1 cellular context compared by ENCODE assay signal in the genomic region with DNA sequence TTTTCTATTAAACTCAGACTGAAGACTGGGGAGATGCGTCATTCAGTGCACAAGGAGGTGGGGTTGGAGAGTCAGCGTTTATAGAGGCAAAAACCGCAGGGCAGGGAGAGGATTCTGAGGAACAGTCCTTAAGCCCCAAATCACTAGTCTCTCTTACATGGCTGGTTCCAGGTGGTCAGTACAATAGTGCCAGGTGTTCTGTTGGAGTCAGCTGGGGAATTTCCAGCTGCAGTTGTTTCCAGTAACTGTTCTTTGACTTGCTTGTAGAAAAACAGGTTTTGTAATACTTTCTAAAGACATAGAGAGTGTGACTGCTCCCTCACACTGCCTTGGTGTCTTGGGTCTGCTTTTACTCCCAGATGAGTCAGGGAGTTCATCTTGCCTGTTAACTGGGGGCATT.
TF ChIP-seq lines count a peak whose summit lies in the region.

No MANE protein-coding gene starts in this region.

TF ChIP-seq in GM12878, 131 proteins besides CTCF, POLR2A, EP300 and RAD21 (continues in another document):
- TF ChIP-seq STAT1 (conservative IDR thresholded peaks at IDR 0.05): no peak
- no peak for TF ChIP-seq TAF1 (IDR thresholded peaks at IDR 0.05; ENCODE audit: borderline replicate concordance, low read depth, low read length)
- peak; percentile 47 for TF ChIP-seq IKZF1 (conservative IDR thresholded peaks at IDR 0.05)
- no peak for TF ChIP-seq ESRRA (IDR thresholded peaks at IDR 0.05; ENCODE audit: low read length)
- no peak for TF ChIP-seq USF2 (IDR thresholded peaks at IDR 0.05; ENCODE audit: borderline replicate concordance, low read depth, low read length)
- TF ChIP-seq BMI1 (IDR thresholded peaks at IDR 0.05; ENCODE audit: borderline replicate concordance): no peak
- TF ChIP-seq NRF1 (conservative IDR thresholded peaks at IDR 0.05; ENCODE audit: low read depth, low read length): no peak
- TF ChIP-seq CHD2 (IDR thresholded peaks at IDR 0.05; ENCODE audit: borderline replicate concordance, low read depth, low read length): no peak
- TF ChIP-seq USF1 (IDR thresholded peaks at IDR 0.05; ENCODE audit: borderline replicate concordance, extremely low read length, insufficient read depth, low read depth, low read length): no peak
- no peak for TF ChIP-seq E4F1 (IDR thresholded peaks at IDR 0.05; ENCODE audit: borderline replicate concordance, partially characterized antibody)
- TF ChIP-seq ZSCAN29 (IDR thresholded peaks at IDR 0.05): no peak
- TF ChIP-seq ETV6 (conservative IDR thresholded peaks at IDR 0.05 in 1 of 2, IDR thresholded peaks at IDR 0.05 in 1 of 2; ENCODE audit: borderline replicate concordance in 1 of 2, low read depth in 1 of 2): no peak
- TF ChIP-seq CUX1 (IDR thresholded peaks at IDR 0.05; ENCODE audit: insufficient replicate concordance, low read depth, low read length): no peak
- TF ChIP-seq CHD1 (IDR thresholded peaks at IDR 0.05; ENCODE audit: low read depth, low read length): no peak
- no peak for TF ChIP-seq POLR2AphosphoS5 (IDR thresholded peaks at IDR 0.05; ENCODE audit: low read length)
- TF ChIP-seq NR2C1 (IDR thresholded peaks at IDR 0.05): no peak
- no peak for TF ChIP-seq BACH1 (IDR thresholded peaks at IDR 0.05; ENCODE audit: borderline replicate concordance)
- TF ChIP-seq IRF5 (IDR thresholded peaks at IDR 0.05; ENCODE audit: borderline replicate concordance): no peak
- no peak for TF ChIP-seq RB1 (IDR thresholded peaks at IDR 0.05; ENCODE audit: borderline replicate concordance)
- TF ChIP-seq NFYA (IDR thresholded peaks at IDR 0.05; ENCODE audit: borderline replicate concordance, low read depth, low read length): no peak
- TF ChIP-seq TCF12 (IDR thresholded peaks at IDR 0.05; ENCODE audit: low read depth, low read length): peak; percentile 94
- TF ChIP-seq EGR1 (IDR thresholded peaks at IDR 0.05; ENCODE audit: borderline replicate concordance in 1 of 2, low read depth in 2 of 2, low read length in 2 of 2): no peak
- no peak for TF ChIP-seq NR2F1 (conservative IDR thresholded peaks at IDR 0.05)
- TF ChIP-seq TBL1XR1 (IDR thresholded peaks at IDR 0.05; ENCODE audit: low read depth, low read length): no peak
- no peak for TF ChIP-seq ZBTB11 (CRISPR knock-in tag; IDR thresholded peaks at IDR 0.05)
- TF ChIP-seq RCOR1 (conservative IDR thresholded peaks at IDR 0.05; ENCODE audit: low read depth, low read length): no peak
- TF ChIP-seq, protein P1, sequence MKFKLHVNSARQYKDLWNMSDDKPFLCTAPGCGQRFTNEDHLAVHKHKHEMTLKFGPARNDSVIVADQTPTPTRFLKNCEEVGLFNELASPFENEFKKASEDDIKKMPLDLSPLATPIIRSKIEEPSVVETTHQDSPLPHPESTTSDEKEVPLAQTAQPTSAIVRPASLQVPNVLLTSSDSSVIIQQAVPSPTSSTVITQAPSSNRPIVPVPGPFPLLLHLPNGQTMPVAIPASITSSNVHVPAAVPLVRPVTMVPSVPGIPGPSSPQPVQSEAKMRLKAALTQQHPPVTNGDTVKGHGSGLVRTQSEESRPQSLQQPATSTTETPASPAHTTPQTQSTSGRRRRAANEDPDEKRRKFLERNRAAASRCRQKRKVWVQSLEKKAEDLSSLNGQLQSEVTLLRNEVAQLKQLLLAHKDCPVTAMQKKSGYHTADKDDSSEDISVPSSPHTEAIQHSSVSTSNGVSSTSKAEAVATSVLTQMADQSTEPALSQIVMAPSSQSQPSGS (IDR thresholded peaks at IDR 0.05; ENCODE audit: low read length): no peak
- TF ChIP-seq, protein P2, sequence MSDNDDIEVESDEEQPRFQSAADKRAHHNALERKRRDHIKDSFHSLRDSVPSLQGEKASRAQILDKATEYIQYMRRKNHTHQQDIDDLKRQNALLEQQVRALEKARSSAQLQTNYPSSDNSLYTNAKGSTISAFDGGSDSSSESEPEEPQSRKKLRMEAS (IDR thresholded peaks at IDR 0.05; ENCODE audit: low read depth, low read length): no peak
- TF ChIP-seq BRCA1 (IDR thresholded peaks at IDR 0.05; ENCODE audit: low read depth, low read length): no peak
- TF ChIP-seq MEF2B (IDR thresholded peaks at IDR 0.05; ENCODE audit: partially characterized antibody, poor library complexity, severe bottlenecking): no peak
- TF ChIP-seq, protein P3, sequence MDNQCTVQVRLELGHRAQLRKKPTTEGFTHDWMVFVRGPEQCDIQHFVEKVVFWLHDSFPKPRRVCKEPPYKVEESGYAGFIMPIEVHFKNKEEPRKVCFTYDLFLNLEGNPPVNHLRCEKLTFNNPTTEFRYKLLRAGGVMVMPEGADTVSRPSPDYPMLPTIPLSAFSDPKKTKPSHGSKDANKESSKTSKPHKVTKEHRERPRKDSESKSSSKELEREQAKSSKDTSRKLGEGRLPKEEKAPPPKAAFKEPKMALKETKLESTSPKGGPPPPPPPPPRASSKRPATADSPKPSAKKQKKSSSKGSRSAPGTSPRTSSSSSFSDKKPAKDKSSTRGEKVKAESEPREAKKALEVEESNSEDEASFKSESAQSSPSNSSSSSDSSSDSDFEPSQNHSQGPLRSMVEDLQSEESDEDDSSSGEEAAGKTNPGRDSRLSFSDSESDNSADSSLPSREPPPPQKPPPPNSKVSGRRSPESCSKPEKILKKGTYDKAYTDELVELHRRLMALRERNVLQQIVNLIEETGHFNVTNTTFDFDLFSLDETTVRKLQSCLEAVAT (IDR thresholded peaks at IDR 0.05): no peak
- TF ChIP-seq JUNB (IDR thresholded peaks at IDR 0.05): no peak
- peak; percentile 40; the same call in 1 of the 2 replicates for TF ChIP-seq TCF3 (IDR thresholded peaks at IDR 0.05; ENCODE audit: borderline replicate concordance, insufficient read depth, low read depth, low read length)
- TF ChIP-seq IKZF2 (IDR thresholded peaks at IDR 0.05): peak; percentile 23 to 38; a peak in 1 of 4 replicates
- TF ChIP-seq YY1 (IDR thresholded peaks at IDR 0.05; ENCODE audit: low read depth, low read length): no peak
- no peak for TF ChIP-seq NR2C2 (IDR thresholded peaks at IDR 0.05; ENCODE audit: borderline replicate concordance, control insufficient read depth, insufficient read length, low read depth)
- no peak for TF ChIP-seq HSF1 (IDR thresholded peaks at IDR 0.05; ENCODE audit: low read depth, low read length)
- TF ChIP-seq RUNX3 (IDR thresholded peaks at IDR 0.05; ENCODE audit: low read length): peak; percentile 51
- TF ChIP-seq EED (IDR thresholded peaks at IDR 0.05; ENCODE audit: low read depth): peak; percentile 65
- TF ChIP-seq PAX5 (IDR thresholded peaks at IDR 0.05; ENCODE audit: borderline replicate concordance, low read depth, low read length): peak; percentile 44; the same call in 1 of the 2 replicates
- no peak for TF ChIP-seq BHLHE40 (IDR thresholded peaks at IDR 0.05; ENCODE audit: borderline replicate concordance in 1 of 2, low read depth in 2 of 2, low read length in 1 of 2)
